ENCODE assay signal across 8 cellular contexts in genomic region chr15:89335289-89336041, GRCh38. TPM values are rescaled to one million over a fixed set of nuclear protein-coding genes. Genes with fewer than 3 reads are reported as not detected.
DNase-seq lines count a peak whose midpoint lies in the region; ATAC-seq and TF ChIP-seq lines count a peak whose summit lies in the region.

No MANE protein-coding gene starts in this region.

- H4K12ac ChIP-seq in trophoblast cell (ENCODE audit: low read depth, low read length) = no peak overlapping the region

- no peak overlapping the region for H3K9ac ChIP-seq in trophoblast cell (ENCODE audit: low read length)

- peak overlapping the region; percentile 39 for H3K4me3 ChIP-seq in fibroblast of the aortic adventitia (ENCODE audit: low read depth, low read length)
- peak overlapping the region; percentile 55 for H3K4me3 ChIP-seq in trophoblast cell (ENCODE audit: low read depth, low read length)

- no peak overlapping the region for H3K4ac ChIP-seq in trophoblast cell (ENCODE audit: low read depth, low read length)

- peak overlapping the region; percentile 80 for H3K4me2 ChIP-seq in trophoblast cell (ENCODE audit: low read length)

- peaks cover 14% of the 10 kb centered on the region for H3K79me2 ChIP-seq in trophoblast cell (ENCODE audit: control insufficient read depth, insufficient read depth, low read length, poor library complexity)

- H2AFZ ChIP-seq in trophoblast cell (ENCODE audit: insufficient read depth, low read length, poor library complexity) = peak overlapping the region; percentile 23

- WGBS in trophoblast cell (ENCODE audit: extremely low coverage, insufficient coverage, insufficient read length) = no CpG with 5 or more reads among the region's 41 CpGs

- H3K18ac ChIP-seq in trophoblast cell (ENCODE audit: low read length) = no peak overlapping the region

- H3K4me1 Mint-ChIP-seq in T-helper 17 cell = peaks cover 30% of the 10 kb centered on the region

- H2AK5ac ChIP-seq in trophoblast cell (ENCODE audit: low read length) = no peak overlapping the region

- DNase-seq in DMS 273 treated with DMSO at 0.1 percent for 48 hours (lab: John Stamatoyannopoulos, UW) (peak; percentile 61), DMS 273 (lab: John Stamatoyannopoulos, UW; ENCODE audit: unreplicated experiment) (no peak), T-helper 17 cell (peak in 2 of 3 donors; percentile 29 to 30), fibroblast of the aortic adventitia (ENCODE audit: low read depth) (no peak), trophoblast cell (peak in 1 of 2 donors; percentile 63), NCI-H446 treated with DMSO at 0.1 percent for 48 hours (lab: John Stamatoyannopoulos, UW) (no peak)

- no peaks in the 10 kb centered on the region for H3K27me3 ChIP-seq in trophoblast cell (ENCODE audit: insufficient read depth, low read length)

- no peak for TF ChIP-seq CTCF in fibroblast of the aortic adventitia (IDR thresholded peaks at IDR 0.05; ENCODE audit: insufficient read depth, low read length)

- H3K4me1 ChIP-seq in trophoblast cell (ENCODE audit: control insufficient read depth in 1 of 2, insufficient read depth in 2 of 2, low read length in 2 of 2) = peaks cover 14 to 17% of the 10 kb centered on the region in 2 experiments

- H4K8ac ChIP-seq in trophoblast cell (ENCODE audit: low read depth, low read length) = no peak overlapping the region

- no peak overlapping the region for H4K91ac ChIP-seq in trophoblast cell (ENCODE audit: low read depth, low read length)

- H3K27me3 Mint-ChIP-seq in T-helper 17 cell = no peaks in the 10 kb centered on the region

- no peak overlapping the region for H2BK12ac ChIP-seq in trophoblast cell (ENCODE audit: low read length)

- no peak overlapping the region for H3K14ac ChIP-seq in trophoblast cell (ENCODE audit: low read length)

- H3K36me3 Mint-ChIP-seq in T-helper 17 cell (ENCODE audit: low read depth) = peaks cover 3% of the 10 kb centered on the region

- no peak overlapping the region for H3K23ac ChIP-seq in trophoblast cell (ENCODE audit: low read length)

- H3K9me3 ChIP-seq in T-helper 17 cell (ENCODE audit: control insufficient read depth, low read length, poor library complexity, severe bottlenecking) = no peaks in the 10 kb centered on the region
- H3K9me3 ChIP-seq in trophoblast cell (ENCODE audit: insufficient read depth, low read depth, low read length) = no peaks in the 10 kb centered on the region

- no peak overlapping the region for H2BK120ac ChIP-seq in trophoblast cell (ENCODE audit: insufficient read depth, low read length, poor library complexity)

- H3K36me3 ChIP-seq in trophoblast cell (ENCODE audit: control insufficient read depth in 1 of 2, insufficient read depth in 2 of 2, low read length in 2 of 2) = peaks cover 16 to 19% of the 10 kb centered on the region in 2 experiments

- H3K27ac Mint-ChIP-seq in T-helper 17 cell = peak overlapping the region; percentile 94

- H3K79me1 ChIP-seq in trophoblast cell (ENCODE audit: low read length) = peaks cover 6% of the 10 kb centered on the region

- no peak overlapping the region for H2BK5ac ChIP-seq in trophoblast cell (ENCODE audit: low read depth, low read length, poor library complexity)

- no peak overlapping the region for H3K27ac ChIP-seq in trophoblast cell (ENCODE audit: low read depth, low read length)

- ATAC-seq in HG03103 (IDR thresholded peaks at IDR 0.05; ENCODE audit: low read depth, unreplicated experiment) (peak; percentile 18), T-helper 17 cell (peak; percentile 12), GM19467 (IDR thresholded peaks at IDR 0.05; ENCODE audit: unreplicated experiment) (no peak)

- peak overlapping the region; percentile 83 for H3K4me3 Mint-ChIP-seq in T-helper 17 cell

RNA-seq across cellular contexts. Expression of gene POLG, which starts 0.8 kb away (rescaled TPM):
- total RNA-seq in T-helper 17 cell = 100 to 1,000 TPM; 114 to 128 TPM
- 40.3 and 69.7 TPM in 2 replicates for total RNA-seq in fibroblast of the aortic adventitia (ENCODE audit: low replicate concordance)
- polyA plus RNA-seq in trophoblast cell (2013) = 27.9 and 28.6 TPM in 2 replicates

Comparison
In these comparisons a context has a peak if more than half of its experiments do, and no peak if none do; other contexts are left out.
1. DNase-seq: peak in DMS 273 treated with DMSO at 0.1 percent for 48 hours (single experiment) and T-helper 17 cell (2 of 3); none in DMS 273 (single experiment), fibroblast of the aortic adventitia (single experiment) and NCI-H446 treated with DMSO at 0.1 percent for 48 hours (single experiment).